23 cellular contexts compared by ENCODE assay signal in genomic region chr13:95385808-95386207, GRCh38.
A peak's percentile ranks its signal among the peaks of the same experiment; 100 is the strongest.
DNase-seq lines count a peak whose midpoint lies in the region; ATAC-seq and TF ChIP-seq lines count a peak whose summit lies in the region.
"Had no signal": no experiment of that assay in that cellular context is flagged by ENCODE, and none has a peak within 500 bp of the region (broad histone marks: within the 10 kb centered on the region; RNA-seq: fewer than 3 reads in every experiment).

No MANE protein-coding gene starts in this region.

- no peaks in the 10 kb centered on the region for H3K9me3 Mint-ChIP-seq in T-helper 2 cell treated with Interferon-gamma antibody and Interleukin-4, amounts not matched to agents 5 μg/mL and 100 μg/mL, for 36 hours
- no peaks in the 10 kb centered on the region for H3K9me3 Mint-ChIP-seq in activated T-helper 1 cell treated with anti-CD3 and anti-CD28 coated beads, Interleukin-12 subunit alpha, Interleukin-12 subunit beta, Interleukin-2, Interleukin-4 antibody, amounts not matched to agents 30 ng/mL and 10 ng/mL and 1 ng/mL, durations not matched to agents 14 hours and 24 hours and 36 hours
- H3K9me3 Mint-ChIP-seq: CD8-positive, alpha-beta T cell; IgD-negative memory B cell had no signal

- no peak overlapping the region for H2BK15ac ChIP-seq in neuronal stem cell (ENCODE audit: low read length)

- ATAC-seq in GM21619 (IDR thresholded peaks at IDR 0.05; ENCODE audit: unreplicated experiment): no peak
- ATAC-seq: CD8-positive, alpha-beta T cell; PC-3 had no signal

- peaks cover 0 to 2% of the 10 kb centered on the region in 2 donors for H3K9me3 ChIP-seq in neuronal stem cell (replicated peaks in 1 of 2; ENCODE audit: control insufficient read depth in 2 of 2, insufficient read depth in 1 of 2, low read depth in 1 of 2, low read length in 2 of 2)
- H3K9me3 ChIP-seq: SJCRH30 had no signal

- H3K36me3 Mint-ChIP-seq in T-helper 2 cell treated with Interferon-gamma antibody and Interleukin-4, amounts not matched to agents 5 μg/mL and 100 μg/mL, for 36 hours (ENCODE audit: low read depth): no peaks in the 10 kb centered on the region
- no peaks in the 10 kb centered on the region for H3K36me3 Mint-ChIP-seq in activated T-helper 1 cell treated with anti-CD3 and anti-CD28 coated beads, Interleukin-12 subunit alpha, Interleukin-12 subunit beta, Interleukin-2, Interleukin-4 antibody, amounts not matched to agents 30 ng/mL and 10 ng/mL and 1 ng/mL, durations not matched to agents 14 hours and 24 hours and 36 hours (ENCODE audit: low read depth)
- H3K36me3 Mint-ChIP-seq: CD8-positive, alpha-beta T cell; IgD-negative memory B cell had no signal

- intact Hi-C loops in activated T-helper 1 cell treated with anti-CD3 and anti-CD28 coated beads, Interleukin-12 subunit alpha, Interleukin-12 subunit beta, Interleukin-2, Interleukin-4 antibody, amounts not matched to agents 30 ng/mL and 10 ng/mL and 1 ng/mL, durations not matched to agents 14 hours and 24 hours and 36 hours (cut with micrococcal nuclease): no loop called here

- H2AK5ac ChIP-seq in neuronal stem cell (ENCODE audit: low read depth, low read length): no peak overlapping the region

- no peak overlapping the region for H3K9ac ChIP-seq in neuronal stem cell (ENCODE audit: low read depth, low read length, poor library complexity)

- H4K91ac ChIP-seq in neuronal stem cell (ENCODE audit: low read depth, low read length, poor library complexity): no peak overlapping the region

- no peak overlapping the region for H3K4me3 Mint-ChIP-seq in T-helper 2 cell treated with Interferon-gamma antibody and Interleukin-4, amounts not matched to agents 5 μg/mL and 100 μg/mL, for 36 hours
- no peak overlapping the region for H3K4me3 Mint-ChIP-seq in activated T-helper 1 cell treated with anti-CD3 and anti-CD28 coated beads, Interleukin-12 subunit alpha, Interleukin-12 subunit beta, Interleukin-2, Interleukin-4 antibody, amounts not matched to agents 30 ng/mL and 10 ng/mL and 1 ng/mL, durations not matched to agents 14 hours and 24 hours and 36 hours
- H3K4me3 Mint-ChIP-seq: CD8-positive, alpha-beta T cell had no signal

- H3K23ac ChIP-seq in neuronal stem cell (ENCODE audit: low read depth, low read length, poor library complexity): no peak overlapping the region

- H3K4me1 Mint-ChIP-seq in T-helper 2 cell treated with Interferon-gamma antibody and Interleukin-4, amounts not matched to agents 5 μg/mL and 100 μg/mL, for 36 hours (ENCODE audit: low read depth): no peaks in the 10 kb centered on the region
- H3K4me1 Mint-ChIP-seq in activated T-helper 1 cell treated with anti-CD3 and anti-CD28 coated beads, Interleukin-12 subunit alpha, Interleukin-12 subunit beta, Interleukin-2, Interleukin-4 antibody, amounts not matched to agents 30 ng/mL and 10 ng/mL and 1 ng/mL, durations not matched to agents 14 hours and 24 hours and 36 hours (ENCODE audit: low read depth): no peaks in the 10 kb centered on the region

- no peak overlapping the region for H3K18ac ChIP-seq in neuronal stem cell (ENCODE audit: low read length)

- in situ Hi-C loops in SK-MEL-5 (cut with HindIII; ENCODE audit: low pct_unique_long_range_greater_than_20kb, low sequenced_read_pairs): no loop called here

- H2BK12ac ChIP-seq in neuronal stem cell (ENCODE audit: low read length): no peak overlapping the region

- no peak overlapping the region for H2BK120ac ChIP-seq in neuronal stem cell (ENCODE audit: low read depth, low read length)

- H4K8ac ChIP-seq in neuronal stem cell (ENCODE audit: low read depth, low read length): no peak overlapping the region

- H2AFZ ChIP-seq in neuronal stem cell (ENCODE audit: low read length): no peak overlapping the region

- DNase-seq in T-helper 2 cell treated with Interferon-gamma antibody and Interleukin-4, amounts not matched to agents 5 μg/mL and 100 μg/mL, for 36 hours (ENCODE audit: low spot score): no peak
- no peak for DNase-seq in T-helper 2 cell
- peak; percentile 29 for DNase-seq in SK-MEL-5 (ENCODE audit: low read depth, low spot score)
- peak; percentile 46 for DNase-seq in fibroblast of mammary gland (ENCODE audit: low read depth)
- DNase-seq in activated T-helper 1 cell treated with anti-CD3 and anti-CD28 coated beads, Interleukin-12 subunit alpha, Interleukin-12 subunit beta, Interleukin-2, Interleukin-4 antibody, amounts not matched to agents 30 ng/mL and 10 ng/mL and 1 ng/mL, durations not matched to agents 14 hours and 24 hours and 36 hours (ENCODE audit: low spot score): no peak
- no peak for DNase-seq in neuronal stem cell (ENCODE audit: low spot score)
- no peak for DNase-seq in stimulated activated CD4-positive, alpha-beta T cell treated with anti-CD3 and anti-CD28 coated beads, Interleukin-4, amount 100 ng/mL, for 4 hours
- DNase-seq: CD8-positive, alpha-beta T cell; DMS79 treated with DMSO at 0.1 percent for 48 hours; GDM1; HCEC 1CT; NCI-H1417 treated with DMSO at 0.1 percent for 48 hours; NCI-H2029; NCI-H2171; NCI-H446 treated with DMSO at 0.1 percent for 48 hours; NCI-H748 treated with DMSO at 0.1 percent for 48 hours; PC-3; SJCRH30; SW 1271 had no signal

- H3K4me2 ChIP-seq in neuronal stem cell (ENCODE audit: insufficient read depth, low read length, poor library complexity, severe bottlenecking): no peak overlapping the region

- peak overlapping the region; percentile 14 for H3K27ac Mint-ChIP-seq in T-helper 2 cell treated with Interferon-gamma antibody and Interleukin-4, amounts not matched to agents 5 μg/mL and 100 μg/mL, for 36 hours
- H3K27ac Mint-ChIP-seq in activated T-helper 1 cell treated with anti-CD3 and anti-CD28 coated beads, Interleukin-12 subunit alpha, Interleukin-12 subunit beta, Interleukin-2, Interleukin-4 antibody, amounts not matched to agents 30 ng/mL and 10 ng/mL and 1 ng/mL, durations not matched to agents 14 hours and 24 hours and 36 hours: no peak overlapping the region
- H3K27ac Mint-ChIP-seq: CD8-positive, alpha-beta T cell; IgD-negative memory B cell had no signal

- no peak overlapping the region for H3K4me3 ChIP-seq in fibroblast of mammary gland (ENCODE audit: control insufficient read depth, low read depth, low read length)
- no peak overlapping the region for H3K4me3 ChIP-seq in neuronal stem cell (ENCODE audit: low read length in 2 of 2)
- H3K4me3 ChIP-seq: SJCRH30 had no signal

- peaks cover 4% of the 10 kb centered on the region for H3K27me3 Mint-ChIP-seq in T-helper 2 cell treated with Interferon-gamma antibody and Interleukin-4, amounts not matched to agents 5 μg/mL and 100 μg/mL, for 36 hours (ENCODE audit: low read depth)
- peaks cover 5% of the 10 kb centered on the region for H3K27me3 Mint-ChIP-seq in activated T-helper 1 cell treated with anti-CD3 and anti-CD28 coated beads, Interleukin-12 subunit alpha, Interleukin-12 subunit beta, Interleukin-2, Interleukin-4 antibody, amounts not matched to agents 30 ng/mL and 10 ng/mL and 1 ng/mL, durations not matched to agents 14 hours and 24 hours and 36 hours (ENCODE audit: insufficient read depth)

- no peak overlapping the region for H3K27ac ChIP-seq in neuronal stem cell (replicated peaks; ENCODE audit: low read length)
- H3K27ac ChIP-seq: 22Rv1, RWPE1, SJCRH30 had no signal

- no CpG with 5 or more reads among the region's 1 CpG for WGBS in neuronal stem cell (ENCODE audit: extremely low coverage in 2 of 2, insufficient read length in 2 of 2, insufficient replicate concordance in 1 of 2), 2 donors

- H2BK5ac ChIP-seq in neuronal stem cell (ENCODE audit: low read length): no peak overlapping the region

- no peaks in the 10 kb centered on the region for H3K27me3 ChIP-seq in neuronal stem cell (ENCODE audit: control insufficient read depth in 3 of 3, insufficient read depth in 3 of 3, low read depth in 1 of 3, low read length in 3 of 3)
- H3K27me3 ChIP-seq: SJCRH30 had no signal

- no peaks in the 10 kb centered on the region for H3K36me3 ChIP-seq in neuronal stem cell (replicated peaks in 1 of 2; ENCODE audit: control insufficient read depth in 2 of 2, insufficient read depth in 2 of 2, low read length in 2 of 2)
- H3K36me3 ChIP-seq: SJCRH30 had no signal

- no peak overlapping the region for H3K4ac ChIP-seq in neuronal stem cell (ENCODE audit: low read length)

- H3K4me1 ChIP-seq in neuronal stem cell (ENCODE audit: control insufficient read depth in 2 of 2, insufficient read depth in 1 of 2, low read depth in 1 of 2, low read length in 2 of 2): no peaks in the 10 kb centered on the region
- H3K4me1 ChIP-seq: SJCRH30 had no signal

- H3K14ac ChIP-seq in neuronal stem cell (ENCODE audit: low read length): no peak overlapping the region

- H3K79me1 ChIP-seq in neuronal stem cell (ENCODE audit: low read depth, low read length): no peaks in the 10 kb centered on the region

- TF ChIP-seq CTCF in fibroblast of mammary gland (conservative IDR thresholded peaks at IDR 0.05; ENCODE audit: control insufficient read depth, insufficient read depth, low read depth, low read length): no peak

Comparison
In these comparisons a context has a peak if more than half of its experiments do, and no peak if none do; other contexts are left out.
1. DNase-seq: peak in SK-MEL-5 (single experiment) and fibroblast of mammary gland (single experiment); none in T-helper 2 cell treated with Interferon-gamma antibody and Interleukin-4, amounts not matched to agents 5 μg/mL and 100 μg/mL, for 36 hours (single experiment), T-helper 2 cell (0 of 5), activated T-helper 1 cell treated with anti-CD3 and anti-CD28 coated beads, Interleukin-12 subunit alpha, Interleukin-12 subunit beta, Interleukin-2, Interleukin-4 antibody, amounts not matched to agents 30 ng/mL and 10 ng/mL and 1 ng/mL, durations not matched to agents 14 hours and 24 hours and 36 hours (single experiment), neuronal stem cell (single experiment) and stimulated activated CD4-positive, alpha-beta T cell treated with anti-CD3 and anti-CD28 coated beads, Interleukin-4, amount 100 ng/mL, for 4 hours (0 of 2).